ENCODE assay signal across 9 cellular contexts in genomic region chr7:54888736-54889082, GRCh38.
DNase-seq lines count a peak whose midpoint lies in the region; TF ChIP-seq lines count a peak whose summit lies in the region.
"Had no signal": no experiment of that assay in that cellular context is flagged by ENCODE, and none has a peak within 500 bp of the region (broad histone marks: within the 10 kb centered on the region; RNA-seq: fewer than 3 reads in every experiment).

No MANE protein-coding gene starts in this region.

- H3K4me3 Mint-ChIP-seq in MCF 10A (ENCODE audit: unreplicated experiment), result no peak overlapping the region
- H3K4me3 Mint-ChIP-seq: activated CD8-positive, alpha-beta T cell treated with anti-CD3 and anti-CD28 coated beads, Interleukin-2, amount 10 ng/mL, durations not matched to agents 7 days and 5 days had no signal

- TF ChIP-seq POLR2A in breast epithelium (IDR thresholded peaks at IDR 0.05) (no peak), vagina (IDR thresholded peaks at IDR 0.05) (no peak)

- DNase-seq in breast epithelium (ENCODE audit: low spot score in 2 of 2), result no peak
- no peak for DNase-seq in MCF 10A (ENCODE audit: unreplicated experiment)
- peak; percentile 2 for DNase-seq in fibroblast of mammary gland (ENCODE audit: low read depth)
- no peak for DNase-seq in vagina (ENCODE audit: extremely low spot score in 2 of 2)
- no peak for DNase-seq in NK-92 (lab: John Stamatoyannopoulos, UW; ENCODE audit: unreplicated experiment)
- DNase-seq in T-helper 1 cell, result no peak
- DNase-seq in NCI-H1092 treated with DMSO at 0.1 percent for 48 hours (lab: John Stamatoyannopoulos, UW), result no peak
- DNase-seq: activated CD8-positive, alpha-beta T cell treated with anti-CD3 and anti-CD28 coated beads, Interleukin-2, amount 10 ng/mL, durations not matched to agents 7 days and 5 days had no signal

- BruUV-seq in MCF 10A (replicated peaks; lab: Mats Ljungman, UMichigan), result no TSS peak

- CTCF ChIA-PET in MCF 10A (lab: Yijun Ruan, JAX), result interaction anchor here (0.7 to 1.0 kb wide), 2 partner anchors 11 to 50 kb away, joined by 4 read pairs; no protein-coding TSS in a partner anchor

- H3K4me3 ChIP-seq in breast epithelium (peak overlapping the region; percentile 19 to 57 (median 34)), fibroblast of mammary gland (ENCODE audit: control insufficient read depth, low read depth, low read length) (peak overlapping the region; percentile 45), mucosa of stomach (ENCODE audit: low read length) (no peak overlapping the region), vagina (peak overlapping the region; percentile 27 to 28)

- H3K4me1 Mint-ChIP-seq in MCF 10A (ENCODE audit: insufficient read depth, unreplicated experiment), result no peaks in the 10 kb centered on the region

- H3K9ac ChIP-seq in mucosa of stomach (ENCODE audit: low read length), result peak overlapping the region; percentile 10

- H3K27me3 ChIP-seq in breast epithelium, result no peaks in the 10 kb centered on the region
- no peaks in the 10 kb centered on the region for H3K27me3 ChIP-seq in mucosa of stomach (ENCODE audit: control insufficient read depth, insufficient read depth, low read length)
- no peaks in the 10 kb centered on the region for H3K27me3 ChIP-seq in vagina

- H3K27ac ChIP-seq in breast epithelium (no peak overlapping the region), vagina (no peak overlapping the region)

- no peaks in the 10 kb centered on the region for H3K9me3 ChIP-seq in breast epithelium
- H3K9me3 ChIP-seq in mucosa of stomach (ENCODE audit: control insufficient read depth, low read length), result no peaks in the 10 kb centered on the region
- no peaks in the 10 kb centered on the region for H3K9me3 ChIP-seq in vagina

- H3K36me3 ChIP-seq in breast epithelium (no peaks in the 10 kb centered on the region), mucosa of stomach (ENCODE audit: control insufficient read depth, insufficient read depth, low read length) (no peaks in the 10 kb centered on the region), vagina (no peaks in the 10 kb centered on the region)

- POLR2A ChIA-PET in MCF 10A (lab: Yijun Ruan, JAX), result no interaction called here

- no peaks in the 10 kb centered on the region for H3K36me3 Mint-ChIP-seq in MCF 10A (ENCODE audit: insufficient read depth, unreplicated experiment)

- H3K4me1 ChIP-seq in breast epithelium, result no peaks in the 10 kb centered on the region
- peaks cover 6% of the 10 kb centered on the region for H3K4me1 ChIP-seq in mucosa of stomach (ENCODE audit: control insufficient read depth, insufficient read depth, low read length)
- H3K4me1 ChIP-seq in vagina, result no peaks in the 10 kb centered on the region

- H3K9me3 Mint-ChIP-seq in MCF 10A (ENCODE audit: unreplicated experiment), result no peaks in the 10 kb centered on the region

- H3K27me3 Mint-ChIP-seq in MCF 10A (ENCODE audit: insufficient read depth, unreplicated experiment), result no peaks in the 10 kb centered on the region

- intact Hi-C loops in breast epithelium (cut with DNase I; ENCODE audit: low total_unique reads), result no loop called here
- intact Hi-C loops in MCF 10A (cut with micrococcal nuclease), result no loop called here
- intact Hi-C loops in vagina (cut with DNase I), result no loop called here

- no peak for TF ChIP-seq CTCF in breast epithelium (IDR thresholded peaks at IDR 0.05)
- TF ChIP-seq CTCF in MCF 10A (IDR thresholded peaks at IDR 0.05; ENCODE audit: unreplicated experiment), result no peak
- no peak for TF ChIP-seq CTCF in fibroblast of mammary gland (conservative IDR thresholded peaks at IDR 0.05; ENCODE audit: control insufficient read depth, insufficient read depth, low read depth, low read length)
- TF ChIP-seq CTCF in vagina (IDR thresholded peaks at IDR 0.05), result no peak

- no peak overlapping the region for H3K27ac Mint-ChIP-seq in MCF 10A (ENCODE audit: low read depth, unreplicated experiment)
- H3K27ac Mint-ChIP-seq: activated CD8-positive, alpha-beta T cell treated with anti-CD3 and anti-CD28 coated beads, Interleukin-2, amount 10 ng/mL, durations not matched to agents 7 days and 5 days had no signal
